36 cellular contexts compared by ENCODE assay signal in the genomic region with DNA sequence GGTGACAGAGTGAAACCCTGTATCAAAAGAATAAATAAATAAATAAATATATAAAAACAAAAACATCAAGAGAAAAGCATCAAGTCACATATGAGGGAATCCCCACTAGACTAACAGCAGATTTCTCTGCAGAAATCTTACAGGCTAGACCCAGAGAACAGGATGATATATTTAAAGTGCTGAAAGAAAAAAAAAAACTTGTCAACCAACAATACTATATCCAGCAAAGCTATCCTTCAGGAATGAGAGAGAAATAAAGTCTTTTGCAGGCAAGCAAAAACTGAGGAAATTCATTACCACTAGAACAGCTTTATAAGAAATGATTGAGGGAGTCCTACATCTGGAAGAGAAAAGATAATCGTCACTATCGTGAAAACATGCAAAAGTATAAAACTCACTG.
"Had no signal": no experiment of that assay in that cellular context is flagged by ENCODE, and none has a peak within 500 bp of the region (broad histone marks: within the 10 kb centered on the region; RNA-seq: fewer than 3 reads in every experiment).

No MANE protein-coding gene starts in this region.

- H3K27ac Mint-ChIP-seq: activated naive CD4-positive, alpha-beta T cell treated with anti-CD3 and anti-CD28 coated beads for 36 hours; activated naive CD4-positive, alpha-beta T cell treated with anti-CD3 and anti-CD28 coated beads, Interleukin-2, amount 10 ng/mL, durations not matched to agents 7 days and 5 days; activated naive CD4-positive, alpha-beta T cell treated with anti-CD3 and anti-CD28 coated beads, Interleukin-2, amount 50 U/mL, for 24 hours; activated naive CD4-positive, alpha-beta T cell treated with anti-CD3 and anti-CD28 coated beads, Interleukin-2, amount 50 U/mL, for 72 hours; activated naive CD8-positive, alpha-beta T cell; activated naive CD8-positive, alpha-beta T cell treated with anti-CD3 and anti-CD28 coated beads for 36 hours; activated naive CD8-positive, alpha-beta T cell treated with anti-CD3 and anti-CD28 coated beads, Interleukin-2, amount 10 ng/mL, durations not matched to agents 7 days and 5 days; activated naive CD8-positive, alpha-beta T cell treated with anti-CD3 and anti-CD28 coated beads, Interleukin-2, amount 50 U/mL, for 24 hours; activated T-cell treated with anti-CD3 and anti-CD28 coated beads, Interleukin-2, amount 50 U/mL, for 24 hours; activated T-cell treated with anti-CD3 and anti-CD28 coated beads, Interleukin-2, amount 50 U/mL, for 72 hours; activated T-helper 1 cell treated with anti-CD3 and anti-CD28 coated beads, Interleukin-12 subunit alpha, Interleukin-12 subunit beta, Interleukin-2, Interleukin-4 antibody, amounts not matched to agents 30 ng/mL and 10 ng/mL and 1 ng/mL, durations not matched to agents 14 hours and 24 hours and 36 hours; activated T-helper 17 cell treated with anti-CD3 and anti-CD28 coated beads, Interleukin-2, amount 50 U/mL, for 72 hours; activated T-helper 2 cell treated with anti-CD3 and anti-CD28 coated beads, Interferon-gamma antibody, Interleukin-2, Interleukin-4, amounts not matched to agents 10 μg/mL and 5 μg/mL and 100 μg/mL, durations not matched to agents 14 hours and 24 hours and 36 hours; brain had no signal

- H3K4me3 ChIP-seq: adrenal gland, ascending aorta, body of pancreas, breast epithelium, cardiac muscle cell had no signal

- H3K4me1 ChIP-seq: adrenal gland, ascending aorta, body of pancreas, breast epithelium had no signal

- H3K27me3 Mint-ChIP-seq: activated naive CD4-positive, alpha-beta T cell treated with anti-CD3 and anti-CD28 coated beads, Interleukin-2, amount 10 ng/mL, durations not matched to agents 7 days and 5 days; activated naive CD4-positive, alpha-beta T cell treated with anti-CD3 and anti-CD28 coated beads, Interleukin-2, amount 50 U/mL, for 24 hours; activated naive CD8-positive, alpha-beta T cell; activated naive CD8-positive, alpha-beta T cell treated with anti-CD3 and anti-CD28 coated beads for 36 hours; activated T-helper 17 cell treated with anti-CD3 and anti-CD28 coated beads, Interleukin-2, amount 50 U/mL, for 72 hours; brain; central memory CD8-positive, alpha-beta T cell had no signal

- H3K36me3 ChIP-seq: adrenal gland, ascending aorta, brain microvascular endothelial cell, breast epithelium, cardiac muscle cell had no signal

- H3K9me3 ChIP-seq: body of pancreas had no signal

- H3K27ac ChIP-seq: adrenal gland, ascending aorta, body of pancreas, brain microvascular endothelial cell, breast epithelium, cardiac muscle cell had no signal

- H3K36me3 Mint-ChIP-seq: activated naive CD4-positive, alpha-beta T cell treated with anti-CD3 and anti-CD28 coated beads, Interleukin-2, amount 50 U/mL, for 24 hours; activated naive CD8-positive, alpha-beta T cell treated with anti-CD3 and anti-CD28 coated beads, Interleukin-2, amount 10 ng/mL, durations not matched to agents 7 days and 5 days; brain had no signal

- H3K4me3 Mint-ChIP-seq: activated naive CD4-positive, alpha-beta T cell treated with anti-CD3 and anti-CD28 coated beads for 36 hours; activated naive CD4-positive, alpha-beta T cell treated with anti-CD3 and anti-CD28 coated beads, Interleukin-2, amount 10 ng/mL, durations not matched to agents 7 days and 5 days; activated naive CD4-positive, alpha-beta T cell treated with anti-CD3 and anti-CD28 coated beads, Interleukin-2, amount 50 U/mL, for 24 hours; activated naive CD8-positive, alpha-beta T cell; activated naive CD8-positive, alpha-beta T cell treated with anti-CD3 and anti-CD28 coated beads for 36 hours; activated naive CD8-positive, alpha-beta T cell treated with anti-CD3 and anti-CD28 coated beads, Interleukin-2, amount 10 ng/mL, durations not matched to agents 7 days and 5 days; activated naive CD8-positive, alpha-beta T cell treated with anti-CD3 and anti-CD28 coated beads, Interleukin-2, amount 50 U/mL, for 24 hours; activated T-cell treated with anti-CD3 and anti-CD28 coated beads, Interleukin-2, amount 50 U/mL, for 24 hours; activated T-cell treated with anti-CD3 and anti-CD28 coated beads, Interleukin-2, amount 50 U/mL, for 4 hours; activated T-cell treated with anti-CD3 and anti-CD28 coated beads, Interleukin-2, amount 50 U/mL, for 72 hours; activated T-helper 1 cell treated with anti-CD3 and anti-CD28 coated beads, Interleukin-12 subunit alpha, Interleukin-12 subunit beta, Interleukin-2, Interleukin-4 antibody, amounts not matched to agents 30 ng/mL and 10 ng/mL and 1 ng/mL, durations not matched to agents 14 hours and 24 hours and 36 hours; activated T-helper 17 cell treated with anti-CD3 and anti-CD28 coated beads, Interleukin-2, amount 50 U/mL, for 72 hours; brain; central memory CD8-positive, alpha-beta T cell had no signal

- DNase-seq: activated effector memory CD4-positive, alpha-beta T cell treated with Interleukin-2 at 50 U/mL for 16 hours; activated gamma-delta T cell; activated gamma-delta T cell treated with Interleukin-2 at 50 U/mL for 16 hours; activated naive CD4-positive, alpha-beta T cell; activated naive CD4-positive, alpha-beta T cell treated with anti-CD3 and anti-CD28 coated beads for 36 hours; activated naive CD4-positive, alpha-beta T cell treated with anti-CD3 and anti-CD28 coated beads, Interleukin-2, amount 10 ng/mL, durations not matched to agents 7 days and 5 days; activated naive CD4-positive, alpha-beta T cell treated with anti-CD3 and anti-CD28 coated beads, Interleukin-2, amount 50 U/mL, for 16 hours; activated naive CD4-positive, alpha-beta T cell treated with Interleukin-2 at 50 U/mL for 16 hours; activated naive CD8-positive, alpha-beta T cell treated with anti-CD3 and anti-CD28 coated beads for 36 hours; activated naive CD8-positive, alpha-beta T cell treated with anti-CD3 and anti-CD28 coated beads, Interleukin-2, amount 10 ng/mL, durations not matched to agents 7 days and 5 days; activated naive CD8-positive, alpha-beta T cell treated with anti-CD3 and anti-CD28 coated beads, Interleukin-2, amount 50 U/mL, for 24 hours; activated T-cell treated with anti-CD3 and anti-CD28 coated beads, Interleukin-2, amount 50 U/mL, for 24 hours; activated T-cell treated with anti-CD3 and anti-CD28 coated beads, Interleukin-2, amount 50 U/mL, for 4 hours; activated T-cell treated with anti-CD3 and anti-CD28 coated beads, Interleukin-2, amount 50 U/mL, for 48 hours; activated T-cell treated with anti-CD3 and anti-CD28 coated beads, Interleukin-2, amount 50 U/mL, for 72 hours; amniotic stem cell; amygdala; anterior cingulate cortex; aorta; body of pancreas; brain microvascular endothelial cell; caudate nucleus; central memory CD4-positive, alpha-beta T cell; cerebellar nuclear complex had no signal
